ENCODE assay signal across 12 cellular contexts in the genomic region with DNA sequence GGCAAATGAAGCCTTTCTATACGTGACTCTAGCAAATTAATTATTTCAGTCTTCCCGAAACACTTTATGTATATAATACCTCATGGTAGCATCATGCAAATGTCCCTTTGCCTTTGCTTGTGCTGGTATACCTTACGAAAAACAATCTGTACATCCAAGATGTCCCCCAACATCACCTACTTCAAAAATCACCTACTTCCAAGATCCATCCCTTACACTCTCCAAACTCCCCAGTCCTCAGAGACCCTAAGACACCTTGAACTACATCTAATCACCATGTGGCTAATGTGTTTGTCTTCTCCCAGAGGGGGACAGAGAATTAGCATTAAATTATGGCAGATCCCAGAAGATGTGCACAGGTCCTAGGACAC. TPM values are rescaled to one million over a fixed set of nuclear protein-coding genes. Genes with fewer than 3 reads are reported as not detected.
DNase-seq lines count a peak whose midpoint lies in the region; ATAC-seq and TF ChIP-seq lines count a peak whose summit lies in the region.
"Had no signal": no experiment of that assay in that cellular context is flagged by ENCODE, and none has a peak within 500 bp of the region (broad histone marks: within the 10 kb centered on the region; RNA-seq: fewer than 3 reads in every experiment).

No MANE protein-coding gene starts in this region.

- H3K9me3 Mint-ChIP-seq in CD14-positive monocyte (peaks cover 0 to 5% (median 1%) of the 10 kb centered on the region in 7 donors), glutamatergic neuron (ENCODE audit: unreplicated experiment) (no peaks in the 10 kb centered on the region)

- TF ChIP-seq CTCF in CD14-positive monocyte (IDR thresholded peaks at IDR 0.05): peak; percentile 50
- no peak for TF ChIP-seq CTCF in GM06990 (IDR thresholded peaks at IDR 0.05; ENCODE audit: insufficient read depth, low read length, poor library complexity, severe bottlenecking)
- peak; percentile 53 for TF ChIP-seq CTCF in RWPE2 (IDR thresholded peaks at IDR 0.05; ENCODE audit: poor library complexity, severe bottlenecking)
- peak; percentile 54 for TF ChIP-seq CTCF in glutamatergic neuron (IDR thresholded peaks at IDR 0.05; ENCODE audit: partially characterized antibody, unreplicated experiment)

- H3K36me3 ChIP-seq in GM06990 (ENCODE audit: control insufficient read depth, insufficient read depth, low read length) (no peaks in the 10 kb centered on the region), RWPE2 (ENCODE audit: low read depth) (no peaks in the 10 kb centered on the region)
- H3K36me3 ChIP-seq: left lung had no signal

- no peaks in the 10 kb centered on the region for H3K4me1 ChIP-seq in RWPE2 (ENCODE audit: insufficient read depth, poor library complexity, severe bottlenecking)
- H3K4me1 ChIP-seq: body of pancreas had no signal

- DNase-seq in CD14-positive monocyte (ENCODE audit: low spot score) (no peak), GM06990 (ENCODE audit: extremely low read depth, insufficient read length) (no peak), RWPE2 (ENCODE audit: low spot score) (no peak), glutamatergic neuron (no peak), hepatic stellate cell (ENCODE audit: low spot score) (no peak), globus pallidus (ENCODE audit: low spot score) (no peak), inferior parietal cortex (ENCODE audit: extremely low spot score) (no peak)

- ATAC-seq in RWPE2 (ENCODE audit: low read depth): no peak
- ATAC-seq in HG03280 (IDR thresholded peaks at IDR 0.05; ENCODE audit: unreplicated experiment): no peak

- H3K27me3 ChIP-seq in GM06990 (replicated peaks; ENCODE audit: control insufficient read depth, insufficient read depth, low read length) (no peaks in the 10 kb centered on the region), RWPE2 (ENCODE audit: insufficient read depth, poor library complexity, severe bottlenecking) (no peaks in the 10 kb centered on the region)
- H3K27me3 ChIP-seq: body of pancreas had no signal

- H3K36me3 Mint-ChIP-seq in CD14-positive monocyte (no peaks in the 10 kb centered on the region), glutamatergic neuron (ENCODE audit: unreplicated experiment) (no peaks in the 10 kb centered on the region)

- H3K4me3 ChIP-seq in GM06990 (replicated peaks; ENCODE audit: low read depth, low read length): peak overlapping the region; percentile 35
- H3K4me3 ChIP-seq in RWPE2 (ENCODE audit: severe bottlenecking): no peak overlapping the region
- H3K4me3 ChIP-seq: body of pancreas, left lung had no signal

- H3K27ac ChIP-seq in RWPE2 (ENCODE audit: poor library complexity, severe bottlenecking): no peak overlapping the region
- H3K27ac ChIP-seq: body of pancreas had no signal

- H3K4me3 Mint-ChIP-seq in CD14-positive monocyte: peak overlapping the region in 1 of 2 donors; percentile 13
- no peak overlapping the region for H3K4me3 Mint-ChIP-seq in glutamatergic neuron (ENCODE audit: unreplicated experiment)

- H3K27ac Mint-ChIP-seq in CD14-positive monocyte: peak overlapping the region in 3 of 7 donors; percentile 63 to 91 (median 88)
- no peak overlapping the region for H3K27ac Mint-ChIP-seq in glutamatergic neuron (ENCODE audit: unreplicated experiment)

- H3K9me3 ChIP-seq in RWPE2 (ENCODE audit: severe bottlenecking): no peaks in the 10 kb centered on the region
- H3K9me3 ChIP-seq: body of pancreas, left lung had no signal

- H3K27me3 Mint-ChIP-seq in CD14-positive monocyte (ENCODE audit: low read depth in 3 of 3) (peaks cover 0 to 10% (median 4%) of the 10 kb centered on the region in 3 donors), glutamatergic neuron (ENCODE audit: unreplicated experiment) (no peaks in the 10 kb centered on the region)

- H3K4me1 Mint-ChIP-seq in CD14-positive monocyte: peaks cover 23% of the 10 kb centered on the region
- no peaks in the 10 kb centered on the region for H3K4me1 Mint-ChIP-seq in glutamatergic neuron (ENCODE audit: low read depth, unreplicated experiment)

- intact Hi-C loops in CD14-positive monocyte (cut with micrococcal nuclease): no loop called here

RNA-seq across cellular contexts. Expression of gene CRNN, which starts 46.5 kb away (rescaled TPM):
- polyA plus RNA-seq in CD14-positive monocyte: not detected
- not detected for total RNA-seq in glutamatergic neuron (ENCODE audit: unreplicated experiment)
- total RNA-seq: body of pancreas, left lung, ureter had no signal

RNA-seq across cellular contexts. Expression of gene LCE5A, which starts 50.1 kb away (rescaled TPM):
- polyA plus RNA-seq in CD14-positive monocyte: not detected
- total RNA-seq in glutamatergic neuron (ENCODE audit: unreplicated experiment): not detected
- total RNA-seq: body of pancreas, left lung, ureter had no signal

RNA-seq across cellular contexts. Expression of gene CRCT1, which starts 53.8 kb away (rescaled TPM):
- polyA plus RNA-seq in CD14-positive monocyte: not detected
- total RNA-seq in glutamatergic neuron (ENCODE audit: unreplicated experiment): not detected
- total RNA-seq: body of pancreas, dorsolateral prefrontal cortex, left lung, ureter had no signal
